Comparison of ENCODE assay signal across 26 cellular contexts in genomic region chr6:71584712-71585436, GRCh38.
"Had no signal": no experiment of that assay in that cellular context is flagged by ENCODE, and none has a peak within 500 bp of the region (broad histone marks: within the 10 kb centered on the region; RNA-seq: fewer than 3 reads in every experiment).

No MANE protein-coding gene starts in this region.

- DNase-seq: effector CD4-positive, alpha-beta T cell; endodermal cell; foreskin fibroblast; gastrocnemius medialis; heart right ventricle; hippocampal formation; kidney glomerular epithelial cell; left colon; left ventricle myocardium inferior; lower lobe of right lung; nephron progenitor cell; occipital lobe; right lobe of liver; stimulated activated CD4-positive, alpha-beta T cell treated with anti-CD3 and anti-CD28 coated beads, Interleukin-2, amount 100 ng/mL, for 24 hours; stimulated activated CD4-positive, alpha-beta T cell treated with anti-CD3 and anti-CD28 coated beads, Interleukin-4, amount 100 ng/mL, for 24 hours; stimulated activated naive CD4-positive, alpha-beta T cell treated with Interleukin-2 at 50 U/mL for 16 hours; transverse colon had no signal

- H3K9me3 ChIP-seq: gastrocnemius medialis, heart right ventricle, left ventricle myocardium inferior, lower lobe of right lung, ovary, psoas muscle, right lobe of liver, transverse colon, vagina had no signal

- H3K4me1 Mint-ChIP-seq: endodermal cell; naive thymus-derived CD8-positive, alpha-beta T cell; stimulated activated effector memory CD8-positive, alpha-beta T cell treated with anti-CD3 and anti-CD28 coated beads, Interleukin-12 subunit alpha, Interleukin-12 subunit beta, amount 100 ng/mL, for 72 hours had no signal

- ATAC-seq: esophagus mucosa; gastrocnemius medialis; heart right ventricle; left colon; naive thymus-derived CD8-positive, alpha-beta T cell; psoas muscle; right lobe of liver; stimulated activated effector memory CD8-positive, alpha-beta T cell treated with anti-CD3 and anti-CD28 coated beads, Interleukin-12 subunit alpha, Interleukin-12 subunit beta, amount 100 ng/mL, for 72 hours had no signal

- H3K9me3 Mint-ChIP-seq: stimulated activated effector memory CD8-positive, alpha-beta T cell treated with anti-CD3 and anti-CD28 coated beads, Interleukin-12 subunit alpha, Interleukin-12 subunit beta, amount 100 ng/mL, for 72 hours had no signal

- H3K4me1 ChIP-seq: gastrocnemius medialis, heart right ventricle, left ventricle myocardium inferior, lower lobe of right lung, psoas muscle, right lobe of liver, transverse colon, vagina had no signal

- H3K36me3 ChIP-seq: gastrocnemius medialis, heart right ventricle, left ventricle myocardium inferior, lower lobe of right lung, ovary, right lobe of liver, transverse colon, vagina had no signal

- H3K27me3 ChIP-seq: gastrocnemius medialis, ovary, right lobe of liver, transverse colon, vagina had no signal

- H3K4me3 ChIP-seq: dorsolateral prefrontal cortex, gastrocnemius medialis, heart right ventricle, left ventricle myocardium inferior, lower lobe of right lung, ovary, psoas muscle, right lobe of liver, smooth muscle cell, transverse colon, vagina had no signal

- H3K36me3 Mint-ChIP-seq: naive thymus-derived CD8-positive, alpha-beta T cell; stimulated activated effector memory CD8-positive, alpha-beta T cell treated with anti-CD3 and anti-CD28 coated beads, Interleukin-12 subunit alpha, Interleukin-12 subunit beta, amount 100 ng/mL, for 72 hours had no signal

- H3K4me3 Mint-ChIP-seq: endodermal cell; naive thymus-derived CD8-positive, alpha-beta T cell; nephron progenitor cell; stimulated activated effector memory CD8-positive, alpha-beta T cell treated with anti-CD3 and anti-CD28 coated beads, Interleukin-12 subunit alpha, Interleukin-12 subunit beta, amount 100 ng/mL, for 72 hours had no signal

- H3K4me2 ChIP-seq: smooth muscle cell had no signal

- H3K27ac Mint-ChIP-seq: endodermal cell; naive thymus-derived CD8-positive, alpha-beta T cell; nephron progenitor cell; stimulated activated effector memory CD8-positive, alpha-beta T cell treated with anti-CD3 and anti-CD28 coated beads, Interleukin-12 subunit alpha, Interleukin-12 subunit beta, amount 100 ng/mL, for 72 hours had no signal

- H3K27ac ChIP-seq: dorsolateral prefrontal cortex, epithelial cell of prostate, gastrocnemius medialis, heart right ventricle, left ventricle myocardium inferior, lower lobe of right lung, ovary, psoas muscle, right lobe of liver, transverse colon, vagina had no signal
